12 cellular contexts compared by ENCODE assay signal in genomic region chr2:98027535-98027934, GRCh38. TPM values are rescaled to one million over a fixed set of nuclear protein-coding genes. Genes with fewer than 3 reads are reported as not detected.
A peak's percentile ranks its signal among the peaks of the same experiment; 100 is the strongest.
DNase-seq lines count a peak whose midpoint lies in the region; ATAC-seq and TF ChIP-seq lines count a peak whose summit lies in the region.
"Had no signal": no experiment of that assay in that cellular context is flagged by ENCODE, and none has a peak within 500 bp of the region (broad histone marks: within the 10 kb centered on the region; RNA-seq: fewer than 3 reads in every experiment).

No MANE protein-coding gene starts in this region.

- TF ChIP-seq CTCF in natural killer cell (IDR thresholded peaks at IDR 0.05) (no peak), breast epithelium (IDR thresholded peaks at IDR 0.05) (no peak), tibial artery (IDR thresholded peaks at IDR 0.05) (no peak)

- intact Hi-C loops in natural killer cell (cut with micrococcal nuclease), result no loop called here
- intact Hi-C loops in aorta (cut with DNase I), result no loop called here
- intact Hi-C loops in breast epithelium (cut with DNase I; ENCODE audit: low total_unique reads), result no loop called here
- intact Hi-C loops in tibial artery (cut with DNase I; ENCODE audit: low total_unique reads), result no loop called here

- H3K4me3 ChIP-seq in aorta (ENCODE audit: low read length in 2 of 2) (no peak overlapping the region), breast epithelium (no peak overlapping the region), tibial artery (no peak overlapping the region)

- TF ChIP-seq POLR2A in breast epithelium (IDR thresholded peaks at IDR 0.05), result no peak

- no peaks in the 10 kb centered on the region for H3K36me3 ChIP-seq in aorta (ENCODE audit: control insufficient read depth in 1 of 2, insufficient read depth in 2 of 2, low read length in 1 of 2)
- H3K36me3 ChIP-seq in breast epithelium, result no peaks in the 10 kb centered on the region
- H3K36me3 ChIP-seq in tibial artery, result no peaks in the 10 kb centered on the region

- H3K27ac ChIP-seq in aorta (ENCODE audit: low read depth in 1 of 2, low read length in 2 of 2) (no peak overlapping the region), breast epithelium (no peak overlapping the region), tibial artery (no peak overlapping the region)

- H3K36me3 Mint-ChIP-seq in natural killer cell, result no peaks in the 10 kb centered on the region

- no peaks in the 10 kb centered on the region for H3K9me3 Mint-ChIP-seq in natural killer cell

- H3K4me1 ChIP-seq in aorta (ENCODE audit: control insufficient read depth in 1 of 2, insufficient read depth in 2 of 2, low read length in 2 of 2), result no peaks in the 10 kb centered on the region
- H3K4me1 ChIP-seq in breast epithelium, result no peaks in the 10 kb centered on the region
- peaks cover 0 to 5% (median 0%) of the 10 kb centered on the region in 4 donors for H3K4me1 ChIP-seq in tibial artery

- ATAC-seq in GM18868 (IDR thresholded peaks at IDR 0.05; ENCODE audit: unreplicated experiment) (peak; percentile 37), GM21786 (IDR thresholded peaks at IDR 0.05; ENCODE audit: unreplicated experiment) (peak; percentile 35), HG03460 (IDR thresholded peaks at IDR 0.05; ENCODE audit: unreplicated experiment) (peak; percentile 44), natural killer cell (peak in 1 of 3 donors; percentile 3), aorta (ENCODE audit: low FRiP score) (no peak)

- H3K27me3 ChIP-seq in aorta (ENCODE audit: control insufficient read depth in 1 of 2, insufficient read depth in 2 of 2, low read length in 1 of 2) (no peaks in the 10 kb centered on the region), breast epithelium (no peaks in the 10 kb centered on the region), tibial artery (no peaks in the 10 kb centered on the region)

- peak overlapping the region; percentile 14 to 34 for H3K27ac Mint-ChIP-seq in natural killer cell

- H3K4me3 Mint-ChIP-seq in natural killer cell, result peak overlapping the region; percentile 66

- peaks cover 0 to 4% of the 10 kb centered on the region in 2 donors for H3K27me3 Mint-ChIP-seq in natural killer cell (ENCODE audit: low read depth in 2 of 2)

- DNase-seq in natural killer cell (no peak), aorta (no peak), NOMO-1 (lab: John Stamatoyannopoulos, UW; ENCODE audit: unreplicated experiment in 2 of 2) (no peak), breast epithelium (ENCODE audit: low spot score in 2 of 2) (no peak), tibial artery (no peak)
- DNase-seq: mammary epithelial cell had no signal

- 85 to 88% methylated on average over 3 of the region's 3 CpGs for WGBS in aorta, 2 donors

- no peaks in the 10 kb centered on the region for H3K9me3 ChIP-seq in aorta (ENCODE audit: control insufficient read depth, low read length)
- H3K9me3 ChIP-seq in breast epithelium, result no peaks in the 10 kb centered on the region
- H3K9me3 ChIP-seq in tibial artery, result no peaks in the 10 kb centered on the region

- peaks cover 36 to 46% of the 10 kb centered on the region in 2 donors for H3K4me1 Mint-ChIP-seq in natural killer cell

RNA-seq across cellular contexts. Expression of gene TMEM131, which starts 31.8 kb away (rescaled TPM):
- total RNA-seq in natural killer cell (10 to 100 TPM; 44.8 to 72.1 (median 67.1) TPM), aorta (10 to 100 TPM; 37.7 to 42.5 TPM), breast epithelium (10 to 100 TPM; 30.6 to 47.4 (median 41.3) TPM)
- 10 to 100 TPM in 1 of 2 donors, 1 to 10 TPM in 1; 6.8 to 13.7 TPM for polyA plus RNA-seq in aorta

RNA-seq across cellular contexts. Expression of gene VWA3B, which starts 59.4 kb away (rescaled TPM):
- total RNA-seq in natural killer cell (not detected), aorta (1 to 10 TPM in 1 of 2 donors, under 1 TPM in 1; 0.36 to 1.0 TPM), breast epithelium (not detected)
- polyA plus RNA-seq in aorta, result 1 to 10 TPM in 1 of 2 donors, not detected in 1; 1.1 TPM
- total RNA-seq: epithelial cell of proximal tubule, LHCN-M2, SK-MEL-5 had no signal
